In the genomic region with DNA sequence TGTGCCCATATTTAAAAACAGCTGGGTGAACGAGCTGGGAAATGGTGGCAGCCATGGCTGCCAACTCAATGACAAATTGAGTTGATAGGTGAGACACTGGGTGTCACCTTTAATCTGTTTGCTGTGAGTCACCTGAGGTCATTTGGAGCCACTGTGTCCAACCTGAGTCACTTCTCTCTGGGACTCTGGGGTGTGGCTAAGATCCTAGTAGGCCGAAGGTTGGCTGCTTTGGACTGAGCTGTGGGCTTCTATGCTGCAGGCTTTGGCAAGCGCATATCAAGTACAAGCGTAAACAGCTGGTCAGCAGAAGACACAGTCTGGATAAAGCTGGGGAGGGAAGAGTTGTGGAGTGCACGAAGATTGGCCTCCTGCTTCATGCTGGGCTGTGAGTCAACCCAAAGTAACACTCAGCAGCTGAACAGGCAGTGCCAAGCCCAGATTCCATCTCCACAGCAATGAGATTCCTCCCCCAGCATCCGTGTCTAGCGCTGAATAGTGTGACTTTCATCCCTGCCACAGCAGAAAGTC, we compare ENCODE assay signal across 10 cellular contexts. TPM values are rescaled to one million over a fixed set of nuclear protein-coding genes. Genes with fewer than 3 reads are reported as not detected.
A peak's percentile ranks its signal among the peaks of the same experiment; 100 is the strongest.
DNase-seq lines count a peak whose midpoint lies in the region; ATAC-seq and TF ChIP-seq lines count a peak whose summit lies in the region.
"Had no signal": no experiment of that assay in that cellular context is flagged by ENCODE, and none has a peak within 500 bp of the region (broad histone marks: within the 10 kb centered on the region; RNA-seq: fewer than 3 reads in every experiment).

No MANE protein-coding gene starts in this region.

- peaks cover 16% of the 10 kb centered on the region for H3K4me1 Mint-ChIP-seq in stimulated activated memory B cell treated with anti-CD40 and anti-IgM and Interleukin-4, amounts not matched to agents 10 μg/mL and 1 μg/mL and 100 μg/mL, for 72 hours

- no peaks in the 10 kb centered on the region for H3K27me3 Mint-ChIP-seq in stimulated activated memory B cell treated with anti-CD40 and anti-IgM and Interleukin-4, amounts not matched to agents 10 μg/mL and 1 μg/mL and 100 μg/mL, for 72 hours

- ATAC-seq in Right ventricle myocardium inferior: peak; percentile 92
- ATAC-seq in GM21360 (IDR thresholded peaks at IDR 0.05; ENCODE audit: unreplicated experiment): no peak
- ATAC-seq in stimulated activated memory B cell treated with anti-CD40 and anti-IgM and Interleukin-4, amounts not matched to agents 10 μg/mL and 1 μg/mL and 100 μg/mL, for 72 hours: no peak

- H3K36me3 Mint-ChIP-seq in stimulated activated memory B cell treated with anti-CD40 and anti-IgM and Interleukin-4, amounts not matched to agents 10 μg/mL and 1 μg/mL and 100 μg/mL, for 72 hours: no peaks in the 10 kb centered on the region

- TF ChIP-seq POLR2A in lower leg skin (IDR thresholded peaks at IDR 0.05): no peak

- no peaks in the 10 kb centered on the region for H3K9me3 Mint-ChIP-seq in stimulated activated memory B cell treated with anti-CD40 and anti-IgM and Interleukin-4, amounts not matched to agents 10 μg/mL and 1 μg/mL and 100 μg/mL, for 72 hours

- no peak for TF ChIP-seq CTCF in lower leg skin (IDR thresholded peaks at IDR 0.05)

- H3K4me3 Mint-ChIP-seq in stimulated activated memory B cell treated with anti-CD40 and anti-IgM and Interleukin-4, amounts not matched to agents 10 μg/mL and 1 μg/mL and 100 μg/mL, for 72 hours: no peak overlapping the region

- intact Hi-C loops in Right ventricle myocardium inferior (cut with DNase I): loop anchor here (10.0 kb wide), 1 partner anchor 232 kb away; no protein-coding TSS in a partner anchor
- intact Hi-C loops in lower leg skin (cut with DNase I; ENCODE audit: low total_unique reads): loop anchor here (10.0 kb wide), 1 partner anchor 828 kb away; the partner anchor contains the start of gene AXDND1

- H3K4me3 ChIP-seq in lower leg skin (ENCODE audit: low read depth, poor library complexity, severe bottlenecking): no peak overlapping the region

- peak; percentile 37 for DNase-seq in DMS53 treated with DMSO at 0.1 percent for 48 hours (lab: John Stamatoyannopoulos, UW; ENCODE audit: unreplicated experiment)
- peak; percentile 92 for DNase-seq in SW480 (ENCODE audit: low spot score)
- peak; percentile 82 for DNase-seq in Right ventricle myocardium inferior (ENCODE audit: missing footprints)
- peak; percentile 70 for DNase-seq in putamen (ENCODE audit: low spot score)
- no peak for DNase-seq in lower leg skin (ENCODE audit: low spot score in 2 of 2)
- no peak for DNase-seq in GM19240 (ENCODE audit: insufficient read length, low spot score)
- DNase-seq: activated CD4-positive, CD25-positive, alpha-beta regulatory T cell; foreskin melanocyte had no signal

- no peak overlapping the region for H3K27ac Mint-ChIP-seq in stimulated activated memory B cell treated with anti-CD40 and anti-IgM and Interleukin-4, amounts not matched to agents 10 μg/mL and 1 μg/mL and 100 μg/mL, for 72 hours

- WGBS in lower leg skin, 2 donors: 33 to 41% methylated on average over 7 of the region's 7 CpGs

RNA-seq across cellular contexts. Expression of gene TEX35, which starts 24.0 kb away (rescaled TPM):
- total RNA-seq in Right ventricle myocardium inferior: not detected
- 1 to 10 TPM in 1 of 4 donors, not detected in 3; 1.4 TPM for total RNA-seq in lower leg skin

RNA-seq across cellular contexts. Expression of gene CLEC20A, which starts 40.1 kb away (rescaled TPM):
- total RNA-seq in Right ventricle myocardium inferior: not detected
- not detected for total RNA-seq in lower leg skin

Comparison
In these comparisons a context has a peak if more than half of its experiments do, and no peak if none do; other contexts are left out.
1. DNase-seq: peak in DMS53 treated with DMSO at 0.1 percent for 48 hours (single experiment), SW480 (single experiment), Right ventricle myocardium inferior (single experiment) and putamen (single experiment); none in lower leg skin (0 of 2) and GM19240 (single experiment).